2 cellular contexts compared by ENCODE assay signal in genomic region chrX:29627833-29628232, GRCh38.
TF ChIP-seq lines count a peak whose summit lies in the region.

No MANE protein-coding gene starts in this region.

TF ChIP-seq in GM12891, 5 proteins besides CTCF, POLR2A, EP300 and RAD21:
- TF ChIP-seq POU2F2 (IDR thresholded peaks at IDR 0.05; ENCODE audit: low read depth, low read length) (no peak), POLR2AphosphoS5 (IDR thresholded peaks at IDR 0.05; ENCODE audit: low read depth, low read length) (no peak), TAF1 (IDR thresholded peaks at IDR 0.05; ENCODE audit: low read depth, low read length) (no peak), PAX5 (IDR thresholded peaks at IDR 0.05; ENCODE audit: insufficient read depth, low read length, severe bottlenecking) (no peak), SPI1 (IDR thresholded peaks at IDR 0.05; ENCODE audit: low read depth, low read length) (no peak)

TF ChIP-seq in endothelial cell of umbilical vein, 7 proteins besides CTCF, POLR2A, EP300 and RAD21:
- no peak for TF ChIP-seq FOS (IDR thresholded peaks at IDR 0.05; ENCODE audit: borderline replicate concordance, insufficient read depth, low read length)
- TF ChIP-seq MYC (IDR thresholded peaks at IDR 0.05; ENCODE audit: low read depth, low read length): no peak
- TF ChIP-seq GATA2 (IDR thresholded peaks at IDR 0.05; ENCODE audit: insufficient read depth, insufficient read length, low read depth, low read length): no peak
- TF ChIP-seq JUN (IDR thresholded peaks at IDR 0.05; ENCODE audit: borderline replicate concordance, insufficient read depth, insufficient read length, low read depth): no peak
- TF ChIP-seq EZH2 (IDR thresholded peaks at IDR 0.05; ENCODE audit: borderline replicate concordance, low read depth, low read length, severe bottlenecking): no peak
- TF ChIP-seq MAX (IDR thresholded peaks at IDR 0.05; ENCODE audit: insufficient read depth, insufficient read length): no peak
- TF ChIP-seq POLR2AphosphoS5 (IDR thresholded peaks at IDR 0.05; ENCODE audit: insufficient read depth, low read depth, low read length): no peak
